In genomic region chr2:20350753-20351554, GRCh38 we compare ENCODE assay signal across 1 cellular context.
TF ChIP-seq lines count a peak whose summit lies in the region.

PUM2 (minus strand) TSS chr2:20350844; CDS start chr2:20327360, 23,484 bp downstream.

TF ChIP-seq in HepG2, 621 proteins besides CTCF, POLR2A, EP300 and RAD21 (continued from another document and continues in another):
- 0 out of 2 replicates have a peak, but pooled peaks have one; percentile 84 for TF ChIP-seq ZUFSP (CRISPR knock-in tag; IDR thresholded peaks at IDR 0.05; ENCODE audit: borderline replicate concordance)
- peak; percentile 95; the same call in 1 of the 2 replicates for TF ChIP-seq ZNF766 (CRISPR knock-in tag; IDR thresholded peaks at IDR 0.05; ENCODE audit: borderline replicate concordance)
- TF ChIP-seq ZNF253 (CRISPR knock-in tag; IDR thresholded peaks at IDR 0.05; ENCODE audit: borderline replicate concordance) = peak; percentile 88; the same call in 1 of the 2 replicates
- TF ChIP-seq KDM1A (CRISPR knock-in tag; IDR thresholded peaks at IDR 0.05) = no peak
- TF ChIP-seq EZH2 (conservative IDR thresholded peaks at IDR 0.05; ENCODE audit: low read depth, low read length) = no peak
- peak; percentile 90 for TF ChIP-seq SOX5 (CRISPR knock-in tag; IDR thresholded peaks at IDR 0.05; ENCODE audit: borderline replicate concordance)
- peak; percentile 90 for TF ChIP-seq TGIF2 (CRISPR knock-in tag; IDR thresholded peaks at IDR 0.05)
- TF ChIP-seq ZNF383 (CRISPR knock-in tag; IDR thresholded peaks at IDR 0.05; ENCODE audit: borderline replicate concordance) = peak; percentile 91; the same call in 1 of the 2 replicates
- peak; percentile 94; the same call in 1 of the 2 replicates for TF ChIP-seq THAP8 (CRISPR knock-in tag; IDR thresholded peaks at IDR 0.05; ENCODE audit: borderline replicate concordance)
- TF ChIP-seq FOXA1 (IDR thresholded peaks at IDR 0.05) = no peak
- peak; percentile 62 for TF ChIP-seq FOXA1 (CRISPR knock-in tag; IDR thresholded peaks at IDR 0.05)
- TF ChIP-seq PRPF4 (IDR thresholded peaks at IDR 0.05; ENCODE audit: low read depth, low read length, poor library complexity, severe bottlenecking) = no peak
- no peak for TF ChIP-seq EHMT2 (IDR thresholded peaks at IDR 0.05; ENCODE audit: borderline replicate concordance, low read depth, low read length)
- no peak for TF ChIP-seq SP140L (CRISPR knock-in tag; IDR thresholded peaks at IDR 0.05; ENCODE audit: borderline replicate concordance)
- TF ChIP-seq ZNF841 (CRISPR knock-in tag; IDR thresholded peaks at IDR 0.05; ENCODE audit: borderline replicate concordance) = no peak
- no peak; the same call in 1 of the 2 replicates for TF ChIP-seq JUNB (CRISPR knock-in tag; IDR thresholded peaks at IDR 0.05; ENCODE audit: borderline replicate concordance)
- TF ChIP-seq BCLAF1 (IDR thresholded peaks at IDR 0.05) = no peak
- TF ChIP-seq MLLT10 (CRISPR knock-in tag; IDR thresholded peaks at IDR 0.05) = no peak
- TF ChIP-seq REST (IDR thresholded peaks at IDR 0.05; ENCODE audit: borderline replicate concordance in 1 of 2, low read depth in 1 of 2, low read length in 2 of 2) = peak in 1 of 2 experiments; percentile 55; a peak in 1 of 4 replicates
- no peak; the same call in none of the 2 replicates for TF ChIP-seq KLF11 (CRISPR knock-in tag; IDR thresholded peaks at IDR 0.05)
- peak; percentile 51; the same call in 1 of the 2 replicates for TF ChIP-seq CHD4 (IDR thresholded peaks at IDR 0.05; ENCODE audit: borderline replicate concordance, low read length)
- peak; percentile 85; the same call in 1 of the 2 replicates for TF ChIP-seq HOXA7 (CRISPR knock-in tag; IDR thresholded peaks at IDR 0.05)
- peak; percentile 79; the same call in 1 of the 2 replicates for TF ChIP-seq POGK (CRISPR knock-in tag; conservative IDR thresholded peaks at IDR 0.05)
- TF ChIP-seq RARG (CRISPR knock-in tag; IDR thresholded peaks at IDR 0.05; ENCODE audit: low read depth) = no peak
- TF ChIP-seq HNF4G (IDR thresholded peaks at IDR 0.05; ENCODE audit: borderline replicate concordance, low read depth, low read length) = no peak
- TF ChIP-seq HNF4G (CRISPR knock-in tag; IDR thresholded peaks at IDR 0.05; ENCODE audit: borderline replicate concordance, low read depth) = peak; percentile 70
- TF ChIP-seq NR2C2 (CRISPR knock-in tag; IDR thresholded peaks at IDR 0.05; ENCODE audit: borderline replicate concordance) = peak; percentile 65
- no peak for TF ChIP-seq TAF15 (IDR thresholded peaks at IDR 0.05; ENCODE audit: low read depth, low read length, poor library complexity, severe bottlenecking)
- TF ChIP-seq POLR2AphosphoS2 (IDR thresholded peaks at IDR 0.05; ENCODE audit: low read depth, low read length) = no peak
- TF ChIP-seq LCORL (IDR thresholded peaks at IDR 0.05) = no peak
- TF ChIP-seq LCORL (CRISPR knock-in tag; IDR thresholded peaks at IDR 0.05) = peak; percentile 45; the same call in 1 of the 2 replicates
- peak; percentile 39; the same call in 1 of the 2 replicates for TF ChIP-seq REPIN1 (CRISPR knock-in tag; IDR thresholded peaks at IDR 0.05; ENCODE audit: borderline replicate concordance, low read depth)
- peak; percentile 87; the same call in 1 of the 2 replicates for TF ChIP-seq ATF5 (CRISPR knock-in tag; IDR thresholded peaks at IDR 0.05; ENCODE audit: low read depth)
- peak; percentile 92 for TF ChIP-seq MEIS1 (CRISPR knock-in tag; IDR thresholded peaks at IDR 0.05; ENCODE audit: borderline replicate concordance)
- TF ChIP-seq CSRNP1 (CRISPR knock-in tag; IDR thresholded peaks at IDR 0.05) = peak; percentile 63
- TF ChIP-seq ZNF704 (CRISPR knock-in tag; IDR thresholded peaks at IDR 0.05; ENCODE audit: borderline replicate concordance) = peak; percentile 98
- TF ChIP-seq RFX3 (CRISPR knock-in tag; IDR thresholded peaks at IDR 0.05) = no peak
- no peak; the same call in none of the 2 replicates for TF ChIP-seq NFKBIZ (CRISPR knock-in tag; IDR thresholded peaks at IDR 0.05)
- peak; percentile 65; the same call in 1 of the 2 replicates for TF ChIP-seq NFATC3 (CRISPR knock-in tag; IDR thresholded peaks at IDR 0.05)
- TF ChIP-seq ZNF382 (CRISPR knock-in tag; IDR thresholded peaks at IDR 0.05; ENCODE audit: borderline replicate concordance) = no peak
- TF ChIP-seq TFDP2 (CRISPR knock-in tag; IDR thresholded peaks at IDR 0.05) = peak; percentile 98
- TF ChIP-seq ARNTL (CRISPR knock-in tag; IDR thresholded peaks at IDR 0.05) = peak; percentile 99
- TF ChIP-seq GMEB2 (CRISPR knock-in tag; IDR thresholded peaks at IDR 0.05; ENCODE audit: low read depth) = peak; percentile 96
- peak; percentile 93 for TF ChIP-seq ZNF138 (CRISPR knock-in tag; IDR thresholded peaks at IDR 0.05; ENCODE audit: low read depth)
- peak; percentile 80 for TF ChIP-seq ZZZ3 (CRISPR knock-in tag; IDR thresholded peaks at IDR 0.05; ENCODE audit: borderline replicate concordance)
